18 cellular contexts compared by ENCODE assay signal in the genomic region with DNA sequence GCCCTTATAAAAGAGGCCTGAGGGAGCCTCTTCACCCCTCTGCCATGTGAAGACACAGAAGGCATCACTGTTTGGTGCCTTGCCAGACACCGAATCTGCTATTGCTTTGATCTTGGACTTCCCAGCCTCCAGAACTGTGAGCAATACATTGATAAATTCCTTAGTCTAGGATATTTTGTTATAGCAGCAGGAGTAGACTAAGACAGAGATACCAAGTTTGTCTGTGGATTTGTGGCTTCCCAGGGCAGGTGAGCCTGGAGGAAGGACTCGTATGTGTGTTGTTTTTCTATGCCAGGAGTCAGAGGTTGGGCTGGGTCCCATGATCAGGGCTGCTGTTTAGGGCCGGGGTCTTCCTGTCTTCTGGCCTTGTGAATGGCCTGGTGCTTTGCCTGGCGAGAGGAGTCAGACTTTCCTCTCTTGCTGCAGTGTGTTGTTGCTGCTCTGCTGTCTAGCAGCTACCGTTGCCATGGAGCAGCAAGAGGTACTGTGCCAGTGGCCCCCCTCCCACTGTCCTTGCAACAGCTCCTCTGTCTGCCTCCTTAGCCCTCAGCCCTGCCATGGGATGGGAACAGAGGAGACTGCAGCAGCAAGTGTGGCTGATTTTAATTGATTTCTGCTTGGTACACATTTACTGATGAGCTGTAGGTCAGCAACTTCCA.
DNase-seq lines count a peak whose midpoint lies in the region; ATAC-seq, FAIRE-seq and TF ChIP-seq lines count a peak whose summit lies in the region.
"Had no signal": no experiment of that assay in that cellular context is flagged by ENCODE, and none has a peak within 500 bp of the region (broad histone marks: within the 10 kb centered on the region; RNA-seq: fewer than 3 reads in every experiment).

No MANE protein-coding gene starts in this region.

- TF ChIP-seq CTCF in K562 (IDR thresholded peaks at IDR 0.05 in 2 of 3, conservative IDR thresholded peaks at IDR 0.05 in 1 of 3; ENCODE audit: insufficient read depth in 2 of 3, low read depth in 1 of 3, low read length in 3 of 3) (no peak), nephron progenitor cell (IDR thresholded peaks at IDR 0.05) (no peak)

- peaks cover 0 to 7% of the 10 kb centered on the region in 2 experiments; a peak in 3 of 5 replicates for H3K4me1 ChIP-seq in K562 (replicated peaks in 1 of 2; ENCODE audit: control insufficient read depth in 2 of 2, insufficient read depth in 2 of 2, low read length in 2 of 2)
- H3K4me1 ChIP-seq: breast epithelium, prostate gland had no signal

- no peak overlapping the region for H3K4me3 Mint-ChIP-seq in activated CD8-positive, alpha-beta memory T cell treated with anti-CD3 and anti-CD28 coated beads, Interleukin-2, amount 10 ng/mL, durations not matched to agents 7 days and 5 days
- H3K4me3 Mint-ChIP-seq in nephron progenitor cell = no peak overlapping the region
- H3K4me3 Mint-ChIP-seq: stimulated activated naive CD8-positive, alpha-beta T cell treated with anti-CD3 and anti-CD28 coated beads, Interleukin-15, amount 100 ng/mL, for 72 hours had no signal

- no peak for ATAC-seq in activated CD8-positive, alpha-beta memory T cell treated with anti-CD3 and anti-CD28 coated beads, Interleukin-2, amount 10 ng/mL, durations not matched to agents 7 days and 5 days
- no peak for ATAC-seq in K562
- ATAC-seq: PC-3; stimulated activated naive CD8-positive, alpha-beta T cell treated with anti-CD3 and anti-CD28 coated beads, Interleukin-15, amount 100 ng/mL, for 72 hours had no signal

- H2AFZ ChIP-seq in K562 (ENCODE audit: low read depth, low read length) = no peak overlapping the region
- H2AFZ ChIP-seq: hepatocyte had no signal

- no peaks in the 10 kb centered on the region for H4K20me1 ChIP-seq in K562 (replicated peaks; ENCODE audit: control insufficient read depth, insufficient read depth, low read length)

- no peak for TF ChIP-seq POLR2A in K562 (conservative IDR thresholded peaks at IDR 0.05)

- H3K9me3 ChIP-seq in K562 (replicated peaks; ENCODE audit: control insufficient read depth, insufficient read depth, low read depth, low read length) = peaks cover 10% of the 10 kb centered on the region
- H3K9me3 ChIP-seq: breast epithelium, prostate gland had no signal

- peak; percentile 44 for FAIRE-seq in K562 (lab: Jason Lieb, UNC)

- CTCF ChIA-PET in activated CD8-positive, alpha-beta memory T cell treated with anti-CD3 and anti-CD28 coated beads, Interleukin-2, amount 10 ng/mL, durations not matched to agents 7 days and 5 days (lab: Charles Lee) = interaction anchor here (1.2 to 4.8 kb wide), 6 partner anchors 12 to 186 kb away, joined by 3 to 28 read pairs (median 12); a partner anchor contains a TSS
- CTCF ChIA-PET in K562 (lab: Yijun Ruan, JAX; ENCODE audit: low intra/inter-chr PET ratio) = no interaction called here

- peak overlapping the region in 1 of 2 experiments; percentile 65; a peak in 1 of 4 replicates for H3K9ac ChIP-seq in K562 (ENCODE audit: insufficient read depth in 1 of 2, low read depth in 2 of 2, low read length in 2 of 2)

- peaks cover 77% of the 10 kb centered on the region for H3K4me1 Mint-ChIP-seq in activated CD8-positive, alpha-beta memory T cell treated with anti-CD3 and anti-CD28 coated beads, Interleukin-2, amount 10 ng/mL, durations not matched to agents 7 days and 5 days
- H3K4me1 Mint-ChIP-seq in nephron progenitor cell = peaks cover 5% of the 10 kb centered on the region

- no peak overlapping the region for H3K4me3 ChIP-seq in K562
- H3K4me3 ChIP-seq: breast epithelium, hepatocyte, prostate gland had no signal

- POLR2A ChIA-PET in K562 (lab: Yijun Ruan, JAX) = interaction anchor here (0.8 kb wide), 1 partner anchor 1856 kb away, joined by 3 read pairs; no protein-coding TSS in a partner anchor

- H3K36me3 ChIP-seq in K562 (ENCODE audit: control insufficient read depth, insufficient read depth, low read length) = peaks cover 5% of the 10 kb centered on the region; the same call in 1 of the 3 replicates
- H3K36me3 ChIP-seq: breast epithelium, prostate gland had no signal

- H3K27me3 Mint-ChIP-seq in activated CD8-positive, alpha-beta memory T cell treated with anti-CD3 and anti-CD28 coated beads, Interleukin-2, amount 10 ng/mL, durations not matched to agents 7 days and 5 days = no peaks in the 10 kb centered on the region
- peaks cover 5% of the 10 kb centered on the region for H3K27me3 Mint-ChIP-seq in nephron progenitor cell (ENCODE audit: low read depth, poor library complexity)
- H3K27me3 Mint-ChIP-seq: stimulated activated naive CD8-positive, alpha-beta T cell treated with anti-CD3 and anti-CD28 coated beads, Interleukin-15, amount 100 ng/mL, for 72 hours had no signal

- BruUV-seq in K562 (replicated peaks; lab: Mats Ljungman, UMichigan) = no TSS peak

- peak; percentile 52 for DNase-seq in activated CD8-positive, alpha-beta memory T cell treated with anti-CD3 and anti-CD28 coated beads, Interleukin-2, amount 10 ng/mL, durations not matched to agents 7 days and 5 days
- no peak for DNase-seq in activated CD8-positive, alpha-beta memory T cell treated with anti-CD3 and anti-CD28 coated beads, Interleukin-2, amount 50 U/mL, for 48 hours
- DNase-seq in M059J (ENCODE audit: low read depth) = peak; percentile 21
- no peak for DNase-seq in K562 (ENCODE audit: extremely low read depth in 1 of 4, low spot score in 3 of 4)
- DNase-seq in nephron progenitor cell = no peak
- DNase-seq in LoVo (ENCODE audit: low spot score) = no peak
- no peak for DNase-seq in SK-N-DZ (ENCODE audit: low spot score)
- no peak for DNase-seq in inferior parietal cortex (ENCODE audit: extremely low spot score)
- DNase-seq: activated T-cell treated with anti-CD3 and anti-CD28 coated beads, Interleukin-2, amount 50 U/mL, for 48 hours; KBM-7; mesenchymal stem cell; NCI-H2029 treated with DMSO at 0.1 percent for 48 hours; PC-3; stimulated activated CD4-positive, alpha-beta T cell treated with anti-CD3 and anti-CD28 coated beads, Interleukin-1b, Interleukin-23, amount 100 ng/mL, for 48 hours; stimulated activated naive CD8-positive, alpha-beta T cell treated with anti-CD3 and anti-CD28 coated beads, Interleukin-15, amount 100 ng/mL, for 72 hours had no signal

- in situ Hi-C loops in K562 (cut with MboI) = no loop called here

- H3K9me1 ChIP-seq in K562 (ENCODE audit: control insufficient read depth, insufficient read depth, low read length) = no peaks in the 10 kb centered on the region

- intact Hi-C loops in K562 (cut with micrococcal nuclease) = no loop called here

- H3K27ac Mint-ChIP-seq in activated CD8-positive, alpha-beta memory T cell treated with anti-CD3 and anti-CD28 coated beads, Interleukin-2, amount 10 ng/mL, durations not matched to agents 7 days and 5 days = peak overlapping the region; percentile 94
- peak overlapping the region; percentile 22 for H3K27ac Mint-ChIP-seq in nephron progenitor cell

- 84% methylated on average over 5 of the region's 5 CpGs for WGBS in K562 (ENCODE audit: insufficient coverage, low coverage, missing lambda C conversion rate)

- TF ChIP-seq EP300 in K562 (IDR thresholded peaks at IDR 0.05; ENCODE audit: low read length) = no peak

- TF ChIP-seq RAD21 in K562 (CRISPR knock-in tag; conservative IDR thresholded peaks at IDR 0.05 in 1 of 2, IDR thresholded peaks at IDR 0.05 in 1 of 2) = no peak

- H3K9me3 Mint-ChIP-seq in activated CD8-positive, alpha-beta memory T cell treated with anti-CD3 and anti-CD28 coated beads, Interleukin-2, amount 10 ng/mL, durations not matched to agents 7 days and 5 days (ENCODE audit: low read depth) = peaks cover 12% of the 10 kb centered on the region
- H3K9me3 Mint-ChIP-seq in nephron progenitor cell = peaks cover 40% of the 10 kb centered on the region

- peaks cover 56% of the 10 kb centered on the region for H3K36me3 Mint-ChIP-seq in activated CD8-positive, alpha-beta memory T cell treated with anti-CD3 and anti-CD28 coated beads, Interleukin-2, amount 10 ng/mL, durations not matched to agents 7 days and 5 days
- H3K36me3 Mint-ChIP-seq in nephron progenitor cell (ENCODE audit: low read depth) = peaks cover 43% of the 10 kb centered on the region

- H3K27me3 ChIP-seq in K562 (ENCODE audit: control insufficient read depth in 2 of 2, insufficient read depth in 2 of 2, low read length in 2 of 2) = no peaks in the 10 kb centered on the region
- H3K27me3 ChIP-seq: breast epithelium, hepatocyte had no signal

- H3K4me2 ChIP-seq in K562 (ENCODE audit: insufficient read depth, low read length) = no peak overlapping the region
- H3K4me2 ChIP-seq: hepatocyte had no signal

- no peak overlapping the region for H3K27ac ChIP-seq in K562 (ENCODE audit: extremely low read depth, low read depth, low read length)
- H3K27ac ChIP-seq: breast epithelium, hepatocyte, prostate gland had no signal

- H3K79me2 ChIP-seq in K562 (ENCODE audit: control insufficient read depth, insufficient read depth, low read length) = peaks cover 46% of the 10 kb centered on the region
- H3K79me2 ChIP-seq: hepatocyte had no signal

TF ChIP-seq in K562, 482 proteins besides CTCF, POLR2A, EP300 and RAD21:
- TF ChIP-seq ZNF12 (CRISPR knock-in tag; IDR thresholded peaks at IDR 0.05) (peak; percentile 96), ZNF764 (CRISPR knock-in tag; IDR thresholded peaks at IDR 0.05; ENCODE audit: low read depth) (no peak), ZNF165 (CRISPR knock-in tag; IDR thresholded peaks at IDR 0.05; ENCODE audit: borderline replicate concordance) (no peak), ZNF217 (CRISPR knock-in tag; IDR thresholded peaks at IDR 0.05) (no peak), ZNF778 (CRISPR knock-in tag; IDR thresholded peaks at IDR 0.05) (no peak), ZNF3 (CRISPR knock-in tag; IDR thresholded peaks at IDR 0.05) (no peak)
- TF ChIP-seq, protein P1, sequence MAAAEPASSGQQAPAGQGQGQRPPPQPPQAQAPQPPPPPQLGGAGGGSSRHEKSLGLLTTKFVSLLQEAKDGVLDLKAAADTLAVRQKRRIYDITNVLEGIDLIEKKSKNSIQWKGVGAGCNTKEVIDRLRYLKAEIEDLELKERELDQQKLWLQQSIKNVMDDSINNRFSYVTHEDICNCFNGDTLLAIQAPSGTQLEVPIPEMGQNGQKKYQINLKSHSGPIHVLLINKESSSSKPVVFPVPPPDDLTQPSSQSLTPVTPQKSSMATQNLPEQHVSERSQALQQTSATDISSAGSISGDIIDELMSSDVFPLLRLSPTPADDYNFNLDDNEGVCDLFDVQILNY (CRISPR knock-in tag; IDR thresholded peaks at IDR 0.05) = no peak
- TF ChIP-seq, protein P2, sequence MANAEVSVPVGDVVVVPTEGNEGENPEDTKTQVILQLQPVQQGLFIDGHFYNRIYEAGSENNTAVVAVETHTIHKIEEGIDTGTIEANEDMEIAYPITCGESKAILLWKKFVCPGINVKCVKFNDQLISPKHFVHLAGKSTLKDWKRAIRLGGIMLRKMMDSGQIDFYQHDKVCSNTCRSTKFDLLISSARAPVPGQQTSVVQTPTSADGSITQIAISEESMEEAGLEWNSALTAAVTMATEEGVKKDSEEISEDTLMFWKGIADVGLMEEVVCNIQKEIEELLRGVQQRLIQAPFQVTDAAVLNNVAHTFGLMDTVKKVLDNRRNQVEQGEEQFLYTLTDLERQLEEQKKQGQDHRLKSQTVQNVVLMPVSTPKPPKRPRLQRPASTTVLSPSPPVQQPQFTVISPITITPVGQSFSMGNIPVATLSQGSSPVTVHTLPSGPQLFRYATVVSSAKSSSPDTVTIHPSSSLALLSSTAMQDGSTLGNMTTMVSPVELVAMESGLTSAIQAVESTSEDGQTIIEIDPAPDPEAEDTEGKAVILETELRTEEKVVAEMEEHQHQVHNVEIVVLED (CRISPR knock-in tag; IDR thresholded peaks at IDR 0.05) = no peak

Comparison
In these comparisons a context has a peak if more than half of its experiments do, and no peak if none do; other contexts are left out.
1. DNase-seq: peak in activated CD8-positive, alpha-beta memory T cell treated with anti-CD3 and anti-CD28 coated beads, Interleukin-2, amount 10 ng/mL, durations not matched to agents 7 days and 5 days (single experiment) and M059J (single experiment); none in activated CD8-positive, alpha-beta memory T cell treated with anti-CD3 and anti-CD28 coated beads, Interleukin-2, amount 50 U/mL, for 48 hours (single experiment), K562 (0 of 4), nephron progenitor cell (single experiment), LoVo (single experiment), SK-N-DZ (single experiment) and inferior parietal cortex (single experiment).